ENCODE assay signal across 1 cellular context in genomic region chr16:23807028-23807427, GRCh38.
A peak's percentile ranks its signal among the peaks of the same experiment; 100 is the strongest.
TF ChIP-seq lines count a peak whose summit lies in the region.

No MANE protein-coding gene starts in this region.

TF ChIP-seq in GM12878, 131 proteins besides CTCF, POLR2A, EP300 and RAD21:
- TF ChIP-seq ZBTB33 (IDR thresholded peaks at IDR 0.05) = no peak
- no peak for TF ChIP-seq KAT2A (conservative IDR thresholded peaks at IDR 0.05; ENCODE audit: control insufficient read depth, low read depth, low read length)
- peak; percentile 40 for TF ChIP-seq SKIL (IDR thresholded peaks at IDR 0.05; ENCODE audit: low read depth, poor library complexity, severe bottlenecking)
- no peak for TF ChIP-seq ATF2 (IDR thresholded peaks at IDR 0.05; ENCODE audit: low read length)
- TF ChIP-seq USF1 (IDR thresholded peaks at IDR 0.05; ENCODE audit: borderline replicate concordance, extremely low read length, insufficient read depth, low read depth, low read length) = no peak
- TF ChIP-seq KDM1A (IDR thresholded peaks at IDR 0.05; ENCODE audit: borderline replicate concordance) = no peak
- peak; percentile 62; the same call in 1 of the 2 replicates for TF ChIP-seq SPI1 (IDR thresholded peaks at IDR 0.05; ENCODE audit: borderline replicate concordance, insufficient read depth, low read depth, low read length)
- TF ChIP-seq RUNX3 (IDR thresholded peaks at IDR 0.05; ENCODE audit: low read length) = peak; percentile 43
- no peak for TF ChIP-seq MTA3 (IDR thresholded peaks at IDR 0.05; ENCODE audit: borderline replicate concordance, low read length)
- peak; percentile 30 to 35; a peak in 2 of 4 replicates for TF ChIP-seq IKZF2 (IDR thresholded peaks at IDR 0.05)
- peak; percentile 47 for TF ChIP-seq IKZF1 (conservative IDR thresholded peaks at IDR 0.05)
- TF ChIP-seq PAX5 (IDR thresholded peaks at IDR 0.05; ENCODE audit: borderline replicate concordance, low read depth, low read length) = peak; percentile 68; the same call in 1 of the 2 replicates
- TF ChIP-seq EED (IDR thresholded peaks at IDR 0.05; ENCODE audit: low read depth) = 0 out of 2 replicates have a peak, but pooled peaks have one; percentile 23
